Comparison of ENCODE assay signal across 31 cellular contexts in the genomic region with DNA sequence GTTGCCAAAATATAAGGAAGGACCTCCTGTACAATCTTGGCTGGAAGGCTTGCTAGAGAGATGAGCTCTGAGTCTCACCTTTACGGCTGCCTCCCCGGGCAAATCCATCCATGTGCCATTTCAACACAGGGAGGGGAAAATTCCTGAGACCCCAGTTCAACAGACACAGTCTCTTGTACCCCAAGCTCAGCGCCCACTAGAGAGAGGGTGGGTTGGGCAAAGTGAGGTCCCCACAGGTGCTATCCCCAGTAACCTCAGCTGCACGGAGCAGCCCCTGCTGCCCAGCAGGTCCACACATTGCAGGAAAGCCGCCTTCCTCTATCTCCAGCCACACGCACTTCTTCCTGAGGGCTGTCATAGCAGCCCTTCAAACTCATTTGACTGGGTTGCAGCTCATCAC.
"Had no signal": no experiment of that assay in that cellular context is flagged by ENCODE, and none has a peak within 500 bp of the region (broad histone marks: within the 10 kb centered on the region; RNA-seq: fewer than 3 reads in every experiment).

No MANE protein-coding gene starts in this region.

- H3K4me3 ChIP-seq: adrenal gland, body of pancreas, breast epithelium, cardiac muscle cell, esophagus muscularis mucosa, gastrocnemius medialis, heart left ventricle had no signal

- H3K27ac ChIP-seq: adrenal gland, body of pancreas, breast epithelium, cardiac muscle cell, esophagus muscularis mucosa, foreskin keratinocyte, gastrocnemius medialis, heart left ventricle had no signal

- H3K27me3 ChIP-seq: adrenal gland, body of pancreas, breast epithelium, cardiac muscle cell, esophagus muscularis mucosa, foreskin keratinocyte, gastrocnemius medialis, heart left ventricle had no signal

- H3K4me1 ChIP-seq: adrenal gland, body of pancreas, breast epithelium, foreskin keratinocyte, gastrocnemius medialis, heart left ventricle had no signal

- ATAC-seq: activated CD4-positive, alpha-beta T cell treated with anti-CD3 and anti-CD28 coated beads for 36 hours; activated CD8-positive, alpha-beta memory T cell treated with anti-CD3 and anti-CD28 coated beads, Interleukin-2, amount 10 ng/mL, durations not matched to agents 7 days and 5 days; activated CD8-positive, alpha-beta T cell treated with anti-CD3 and anti-CD28 coated beads, Interleukin-2, amount 10 ng/mL, durations not matched to agents 7 days and 5 days; activated naive CD8-positive, alpha-beta T cell treated with anti-CD3 and anti-CD28 coated beads, Interleukin-2, amount 50 U/mL, for 24 hours; body of pancreas; effector memory CD8-positive, alpha-beta T cell; foreskin keratinocyte; gastrocnemius medialis; heart left ventricle had no signal

- H3K9me3 ChIP-seq: adrenal gland, body of pancreas, breast epithelium, esophagus muscularis mucosa, gastrocnemius medialis, heart left ventricle had no signal

- H3K36me3 ChIP-seq: adrenal gland, breast epithelium, cardiac muscle cell, gastrocnemius medialis had no signal

- DNase-seq: activated CD4-positive, alpha-beta memory T cell treated with anti-CD3 and anti-CD28 coated beads for 36 hours; activated CD4-positive, alpha-beta T cell treated with anti-CD3 and anti-CD28 coated beads for 36 hours; activated CD4-positive, alpha-beta T cell treated with anti-CD3 and anti-CD28 coated beads, Interleukin-2, amount 10 ng/mL, durations not matched to agents 24 days and 14 days; activated CD4-positive, CD25-positive, alpha-beta regulatory T cell; activated CD4-positive, CD25-positive, alpha-beta regulatory T cell treated with anti-CD3 and anti-CD28 coated beads, Interleukin-2, amount 50 U/mL, for 72 hours; activated CD8-positive, alpha-beta memory T cell treated with anti-CD3 and anti-CD28 coated beads, Interleukin-2, amount 10 ng/mL, durations not matched to agents 7 days and 5 days; activated CD8-positive, alpha-beta memory T cell treated with anti-CD3 and anti-CD28 coated beads, Interleukin-2, amount 50 U/mL, for 4 hours; activated CD8-positive, alpha-beta T cell treated with anti-CD3 and anti-CD28 coated beads, Interleukin-2, amount 10 ng/mL, durations not matched to agents 7 days and 5 days; activated naive CD4-positive, alpha-beta T cell treated with anti-CD3 and anti-CD28 coated beads for 36 hours; activated naive CD8-positive, alpha-beta T cell treated with anti-CD3 and anti-CD28 coated beads for 36 hours; activated naive CD8-positive, alpha-beta T cell treated with anti-CD3 and anti-CD28 coated beads, Interleukin-2, amount 50 U/mL, for 24 hours; activated T-cell treated with anti-CD3 and anti-CD28 coated beads, Interleukin-2, amount 50 U/mL, for 1 hour; activated T-cell treated with anti-CD3 and anti-CD28 coated beads, Interleukin-2, amount 50 U/mL, for 48 hours; adrenal gland; amygdala; aorta; body of pancreas; cortex of kidney; dermis blood vessel endothelial cell; effector CD4-positive, alpha-beta T cell; effector memory CD8-positive, alpha-beta T cell; erythroblast; foreskin keratinocyte; gastrocnemius medialis; glutamatergic neuron; T-helper 1 cell; T-helper 2 cell had no signal
